34 cellular contexts compared by ENCODE assay signal in genomic region chr11:110323786-110324185, GRCh38.
"Had no signal": no experiment of that assay in that cellular context is flagged by ENCODE, and none has a peak within 500 bp of the region (broad histone marks: within the 10 kb centered on the region; RNA-seq: fewer than 3 reads in every experiment).

No MANE protein-coding gene starts in this region.

- H3K27me3 Mint-ChIP-seq: activated CD4-positive, alpha-beta T cell treated with anti-CD3 and anti-CD28 coated beads, Interleukin-2, amount 10 ng/mL, durations not matched to agents 7 days and 5 days had no signal

- ATAC-seq: activated CD4-positive, alpha-beta T cell treated with anti-CD3 and anti-CD28 coated beads for 36 hours; activated CD4-positive, CD25-positive, alpha-beta regulatory T cell treated with anti-CD3 and anti-CD28 coated beads, Interleukin-2, amount 50 U/mL, for 24 hours; activated CD8-positive, alpha-beta T cell treated with anti-CD3 and anti-CD28 coated beads, Interleukin-2, amount 10 ng/mL, durations not matched to agents 7 days and 5 days; activated naive CD4-positive, alpha-beta T cell treated with anti-CD3 and anti-CD28 coated beads, Interleukin-2, amount 50 U/mL, for 72 hours; body of pancreas; PC-3; WTC11 had no signal

- H3K27me3 ChIP-seq: adrenal gland, body of pancreas, breast epithelium, Peyer's patch had no signal

- H3K4me3 ChIP-seq: adrenal gland, body of pancreas, breast epithelium, K562, Peyer's patch had no signal

- H3K36me3 ChIP-seq: adrenal gland, breast epithelium, Peyer's patch had no signal

- DNase-seq: activated CD4-positive, alpha-beta T cell treated with anti-CD3 and anti-CD28 coated beads for 36 hours; activated CD4-positive, alpha-beta T cell treated with anti-CD3 and anti-CD28 coated beads, Interleukin-2, amount 10 ng/mL, durations not matched to agents 7 days and 5 days; activated CD4-positive, alpha-beta T cell treated with anti-CD3 and anti-CD28 coated beads, Interleukin-2, amount 50 U/mL, for 48 hours; activated CD8-positive, alpha-beta T cell treated with anti-CD3 and anti-CD28 coated beads, Interleukin-2, amount 10 ng/mL, durations not matched to agents 7 days and 5 days; activated gamma-delta T cell treated with Interleukin-2 at 50 U/mL for 16 hours; activated naive CD4-positive, alpha-beta T cell treated with anti-CD3 and anti-CD28 coated beads for 36 hours; activated T-cell treated with anti-CD3 and anti-CD28 coated beads, Interleukin-2, amount 50 U/mL, for 24 hours; adrenal gland; body of pancreas; NCI-H1092 treated with DMSO at 0.1 percent for 48 hours; NCI-H1417; NCI-H146; NCI-H187; NCI-H2029 treated with DMSO at 0.1 percent for 48 hours; NCI-H2107; NCI-H2171; NCI-H510A; NCI-H526; NCI-H748 treated with DMSO at 0.1 percent for 48 hours; NK-92 treated with Interleukin-12 subunit alpha and Interleukin-12 subunit beta, amount 100 ng/mL, for 24 hours; PC-3; Peyer's patch; RPMI8226; SHP77 treated with DMSO at 0.1 percent for 48 hours; SW 1271; T-helper 1 cell; T-helper 2 cell; T1000 had no signal

- H3K9me3 Mint-ChIP-seq: activated naive CD4-positive, alpha-beta T cell treated with anti-CD3 and anti-CD28 coated beads for 36 hours; activated T-helper 1 cell treated with anti-CD3 and anti-CD28 coated beads, Interleukin-12 subunit alpha, Interleukin-12 subunit beta, Interleukin-2, Interleukin-4 antibody, amounts not matched to agents 30 ng/mL and 10 ng/mL and 1 ng/mL, durations not matched to agents 14 hours and 24 hours and 36 hours had no signal

- H3K27ac ChIP-seq: adrenal gland, body of pancreas, breast epithelium, Peyer's patch had no signal

- H3K27ac Mint-ChIP-seq: activated CD4-positive, alpha-beta T cell treated with anti-CD3 and anti-CD28 coated beads for 36 hours; activated CD4-positive, alpha-beta T cell treated with anti-CD3 and anti-CD28 coated beads, Interleukin-2, amount 10 ng/mL, durations not matched to agents 7 days and 5 days; activated CD8-positive, alpha-beta T cell treated with anti-CD3 and anti-CD28 coated beads, Interleukin-2, amount 10 ng/mL, durations not matched to agents 7 days and 5 days; activated naive CD4-positive, alpha-beta T cell treated with anti-CD3 and anti-CD28 coated beads for 36 hours; activated naive CD4-positive, alpha-beta T cell treated with anti-CD3 and anti-CD28 coated beads, Interleukin-2, amount 50 U/mL, for 72 hours; activated T-cell treated with anti-CD3 and anti-CD28 coated beads, Interleukin-2, amount 50 U/mL, for 24 hours; activated T-helper 1 cell treated with anti-CD3 and anti-CD28 coated beads, Interleukin-12 subunit alpha, Interleukin-12 subunit beta, Interleukin-2, Interleukin-4 antibody, amounts not matched to agents 30 ng/mL and 10 ng/mL and 1 ng/mL, durations not matched to agents 14 hours and 24 hours and 36 hours; WTC11 had no signal

- H3K9me3 ChIP-seq: adrenal gland, body of pancreas, breast epithelium, Peyer's patch had no signal

- H3K4me1 ChIP-seq: breast epithelium had no signal

- H3K4me3 Mint-ChIP-seq: activated CD4-positive, alpha-beta T cell treated with anti-CD3 and anti-CD28 coated beads for 36 hours; activated CD4-positive, alpha-beta T cell treated with anti-CD3 and anti-CD28 coated beads, Interleukin-2, amount 10 ng/mL, durations not matched to agents 7 days and 5 days; activated CD8-positive, alpha-beta T cell treated with anti-CD3 and anti-CD28 coated beads, Interleukin-2, amount 10 ng/mL, durations not matched to agents 7 days and 5 days; activated naive CD4-positive, alpha-beta T cell treated with anti-CD3 and anti-CD28 coated beads for 36 hours; activated T-cell treated with anti-CD3 and anti-CD28 coated beads, Interleukin-2, amount 50 U/mL, for 24 hours; activated T-helper 1 cell treated with anti-CD3 and anti-CD28 coated beads, Interleukin-12 subunit alpha, Interleukin-12 subunit beta, Interleukin-2, Interleukin-4 antibody, amounts not matched to agents 30 ng/mL and 10 ng/mL and 1 ng/mL, durations not matched to agents 14 hours and 24 hours and 36 hours; WTC11 had no signal
